ENCODE assay signal across 8 cellular contexts in genomic region chr2:135985018-135985825, GRCh38. TPM values are rescaled to one million over a fixed set of nuclear protein-coding genes. Genes with fewer than 3 reads are reported as not detected.
A peak's percentile ranks its signal among the peaks of the same experiment; 100 is the strongest.
DNase-seq lines count a peak whose midpoint lies in the region; ATAC-seq and TF ChIP-seq lines count a peak whose summit lies in the region.

TSS of gene DARS1 (minus strand) at chr2:135985626. CDS start at chr2:135985468, 158 bp downstream.

- intact Hi-C loops in adrenal gland (cut with DNase I) = no loop called here
- intact Hi-C loops in heart left ventricle (cut with DNase I) = loop anchor here in 3 of 10 donors (5.0 to 10.0 kb wide), 2 partner anchors 37 to 130 kb away; partner anchors contain the start of gene CXCR4 (in 2 of the 3)
- intact Hi-C loops in transverse colon (cut with DNase I; ENCODE audit: low total_unique reads) = no loop called here

- DNase-seq in GM13977 (ENCODE audit: low spot score) = peak; percentile 88
- peak; percentile 84 for DNase-seq in NCI-H1436 treated with DMSO at 0.1 percent for 48 hours (lab: John Stamatoyannopoulos, UW)
- peak; percentile 66 to 89 (median 72) for DNase-seq in T-helper 1 cell
- DNase-seq in adrenal gland = peak; percentile 90 to 97 (median 94)
- peak; percentile 94 to 97 (median 95) for DNase-seq in heart left ventricle
- DNase-seq in pons (ENCODE audit: low spot score) = peak; percentile 87
- DNase-seq in transverse colon = peak; percentile 94

- peaks cover 7 to 19% of the 10 kb centered on the region in 2 donors for H3K4me1 ChIP-seq in adrenal gland (replicated peaks in 1 of 2)
- H3K4me1 ChIP-seq in heart left ventricle = peaks cover 0 to 40% (median 19%) of the 10 kb centered on the region in 12 donors
- peaks cover 7 to 33% (median 13%) of the 10 kb centered on the region in 4 donors for H3K4me1 ChIP-seq in transverse colon

- ATAC-seq in HG02852 (IDR thresholded peaks at IDR 0.05; ENCODE audit: unreplicated experiment) (peak; percentile 85), heart left ventricle (peak; percentile 96 to 99 (median 98))

- H3K36me3 ChIP-seq in adrenal gland (replicated peaks in 1 of 2) = no peaks in the 10 kb centered on the region
- peaks cover 0 to 32% (median 19%) of the 10 kb centered on the region in 9 donors for H3K36me3 ChIP-seq in heart left ventricle
- H3K36me3 ChIP-seq in transverse colon = peaks cover 0 to 4% (median 0%) of the 10 kb centered on the region in 4 donors

- TF ChIP-seq POLR2A in adrenal gland (IDR thresholded peaks at IDR 0.05) = peak; percentile 64 to 66
- peak in 1 of 2 donors; percentile 60 for TF ChIP-seq POLR2A in heart left ventricle (IDR thresholded peaks at IDR 0.05)
- TF ChIP-seq POLR2A in transverse colon (IDR thresholded peaks at IDR 0.05) = peak; percentile 78

- TF ChIP-seq CTCF in GM13977 (IDR thresholded peaks at IDR 0.05; ENCODE audit: extremely low read depth, insufficient read depth, missing control alignments) (no peak), adrenal gland (IDR thresholded peaks at IDR 0.05) (no peak), heart left ventricle (IDR thresholded peaks at IDR 0.05) (no peak), transverse colon (IDR thresholded peaks at IDR 0.05) (no peak)

- peak within 1 kb of the TSS; percentile 42 to 97 (median 86) for H3K27ac ChIP-seq in adrenal gland
- H3K27ac ChIP-seq in heart left ventricle = peak within 1 kb of the TSS; percentile 92 to 100 (median 96)
- peak within 1 kb of the TSS; percentile 93 to 97 (median 95) for H3K27ac ChIP-seq in transverse colon

- in situ Hi-C loops in GM13977 (cut with MboI; ENCODE audit: low pct_unique_long_range_greater_than_20kb, low sequenced_read_pairs, unreplicated experiment) = no loop called here
- in situ Hi-C loops in transverse colon (cut with MboI; ENCODE audit: low pct_ligation_motif_present in 1 of 4, low pct_unique_long_range_greater_than_20kb in 1 of 4, low sequenced_read_pairs in 3 of 4) = no loop called here

- TF ChIP-seq EP300 in transverse colon (IDR thresholded peaks at IDR 0.05; ENCODE audit: low read depth) = no peak

- H3K9me3 ChIP-seq in adrenal gland (replicated peaks in 1 of 3) (no peaks in the 10 kb centered on the region), heart left ventricle (no peaks in the 10 kb centered on the region), transverse colon (no peaks in the 10 kb centered on the region)

- H3K27me3 ChIP-seq in adrenal gland = no peaks in the 10 kb centered on the region
- no peaks in the 10 kb centered on the region for H3K27me3 ChIP-seq in heart left ventricle
- no peaks in the 10 kb centered on the region for H3K27me3 ChIP-seq in transverse colon

- H3K4me3 ChIP-seq in adrenal gland (peak within 1 kb of the TSS; percentile 47 to 74 (median 65)), heart left ventricle (peak within 1 kb of the TSS; percentile 71 to 98 (median 86)), transverse colon (peak within 1 kb of the TSS; percentile 88 to 97 (median 92))

- 0 to 1% (median 1%) methylated on average over 28 to 64 of the region's 64 CpGs for WGBS in adrenal gland, 4 donors
- 1% methylated on average over 30 to 64 of the region's 64 CpGs for WGBS in heart left ventricle, 4 donors
- 1% methylated on average over 43 of the region's 64 CpGs; no CpG with 5 or more reads in 1 of the 2 donors for WGBS in transverse colon (ENCODE audit: low coverage in 1 of 2), 2 donors

RNA-seq across cellular contexts. Expression of gene DARS1, which starts in this region (rescaled TPM):
- total RNA-seq in adrenal gland = 10 to 100 TPM; 50.6 to 90.3 (median 72.2) TPM
- 100 to 1,000 TPM in 2 of 3 donors, 10 to 100 TPM in 1; 94.3 to 159 (median 146) TPM for polyA plus RNA-seq in adrenal gland
- total RNA-seq in heart left ventricle = 10 to 100 TPM; 51.2 to 64.4 (median 55.0) TPM
- 10 to 100 TPM; 64.8 to 90.0 TPM for polyA plus RNA-seq in heart left ventricle
- total RNA-seq in transverse colon = 10 to 100 TPM; 20.5 to 42.3 (median 37.4) TPM

Comparison
In these comparisons a context has a peak if more than half of its experiments do, and no peak if none do; other contexts are left out.
1. Peak in every context shown above with its lines: DNase-seq, ATAC-seq, H3K4me3 ChIP-seq and H3K27ac ChIP-seq.